ENCODE assay signal across 7 cellular contexts in the genomic region with DNA sequence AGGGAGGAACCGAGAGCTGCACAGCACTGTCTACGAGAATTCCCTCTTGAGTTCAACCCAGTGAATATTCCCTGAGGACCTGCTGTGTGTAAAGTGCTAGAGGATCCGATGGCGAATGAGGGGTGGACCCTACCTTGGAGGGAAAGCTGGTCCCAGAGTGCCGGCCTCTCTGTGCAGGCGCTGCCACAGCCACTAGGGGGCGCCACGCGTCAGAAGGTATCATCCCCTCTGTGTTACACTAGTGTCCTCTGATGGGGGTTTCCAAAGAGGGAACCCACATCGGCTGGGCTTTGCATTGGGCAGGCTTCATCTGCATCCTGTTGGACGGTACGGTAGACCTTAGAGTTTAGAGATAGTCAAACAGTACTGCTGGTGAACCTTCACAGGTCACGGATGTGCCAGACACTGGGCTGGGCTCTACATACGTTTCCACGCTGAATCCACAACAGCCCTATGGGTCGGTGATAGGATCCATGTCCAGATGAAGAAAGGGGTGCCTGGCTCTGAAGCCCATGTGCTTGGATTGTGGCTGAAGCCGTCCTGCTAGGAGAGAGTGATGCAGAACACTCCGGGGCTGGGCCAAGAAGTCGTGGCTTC. TPM values are rescaled to one million over a fixed set of nuclear protein-coding genes. Genes with fewer than 3 reads are reported as not detected.
DNase-seq lines count a peak whose midpoint lies in the region; ATAC-seq and TF ChIP-seq lines count a peak whose summit lies in the region.

No MANE protein-coding gene starts in this region.

- H3K27ac ChIP-seq in KMS-11, result no peak overlapping the region
- H3K27ac ChIP-seq in stomach, result no peak overlapping the region

- H3K4me3 ChIP-seq in KMS-11 (IDR thresholded peaks at IDR 0.05; ENCODE audit: insufficient read depth, low read depth, low read length) (no peak overlapping the region), stomach (no peak overlapping the region)

- DNase-seq in activated CD4-positive, alpha-beta T cell treated with anti-CD3 and anti-CD28 coated beads, Interleukin-2, amount 50 U/mL, for 48 hours, result peak; percentile 80 to 83
- DNase-seq in effector CD8-positive, alpha-beta T cell (lab: John Stamatoyannopoulos, UW), result peak; percentile 71
- DNase-seq in natural killer cell treated with Interleukin-12 subunit alpha and Interleukin-12 subunit beta and Interleukin-15 and Interleukin-18, amount 100 ng/mL, for 72 hours (ENCODE audit: low spot score), result peak; percentile 72
- peak; percentile 58 for DNase-seq in stomach

- no peaks in the 10 kb centered on the region for H3K27me3 Mint-ChIP-seq in natural killer cell treated with Interleukin-12 subunit alpha and Interleukin-12 subunit beta and Interleukin-15 and Interleukin-18, amount 100 ng/mL, for 72 hours

- no peak for TF ChIP-seq POLR2A in stomach (IDR thresholded peaks at IDR 0.05)

- H4K20me1 ChIP-seq in KMS-11 (ENCODE audit: insufficient read depth), result no peaks in the 10 kb centered on the region

- H3K9me3 ChIP-seq in stomach, result no peaks in the 10 kb centered on the region

- H3K9me3 Mint-ChIP-seq in natural killer cell treated with Interleukin-12 subunit alpha and Interleukin-12 subunit beta and Interleukin-15 and Interleukin-18, amount 100 ng/mL, for 72 hours, result no peaks in the 10 kb centered on the region

- H3K4me2 ChIP-seq in KMS-11, result no peak overlapping the region

- no peaks in the 10 kb centered on the region for H3K79me2 ChIP-seq in KMS-11 (ENCODE audit: insufficient read depth, low read depth)

- TF ChIP-seq EP300 in stomach (IDR thresholded peaks at IDR 0.05), result no peak

- no peak overlapping the region for H3K4me3 Mint-ChIP-seq in natural killer cell treated with Interleukin-12 subunit alpha and Interleukin-12 subunit beta and Interleukin-15 and Interleukin-18, amount 100 ng/mL, for 72 hours

- intact Hi-C loops in stomach (cut with DNase I; ENCODE audit: low total_unique reads), result no loop called here

- H3K9ac ChIP-seq in KMS-11, result no peak overlapping the region

- H3K27me3 ChIP-seq in KMS-11 (ENCODE audit: insufficient read depth, low read depth), result no peaks in the 10 kb centered on the region
- H3K27me3 ChIP-seq in stomach, result no peaks in the 10 kb centered on the region

- ATAC-seq in natural killer cell treated with Interleukin-12 subunit alpha and Interleukin-12 subunit beta and Interleukin-15 and Interleukin-18, amount 100 ng/mL, for 72 hours, result peak; percentile 63 to 77
- ATAC-seq in HG03095 (IDR thresholded peaks at IDR 0.05; ENCODE audit: unreplicated experiment), result no peak

- H3K4me1 Mint-ChIP-seq in natural killer cell treated with Interleukin-12 subunit alpha and Interleukin-12 subunit beta and Interleukin-15 and Interleukin-18, amount 100 ng/mL, for 72 hours (ENCODE audit: low read depth in 2 of 2), result peaks cover 16% of the 10 kb centered on the region in 2 donors

- 65 to 80% (median 69%) methylated on average over 16 to 19 of the region's 19 CpGs for WGBS in stomach, 5 donors

- peak overlapping the region; percentile 70 to 84 for H3K27ac Mint-ChIP-seq in natural killer cell treated with Interleukin-12 subunit alpha and Interleukin-12 subunit beta and Interleukin-15 and Interleukin-18, amount 100 ng/mL, for 72 hours

- no peaks in the 10 kb centered on the region for H3K4me1 ChIP-seq in KMS-11 (ENCODE audit: low read depth, poor library complexity, severe bottlenecking)
- no peaks in the 10 kb centered on the region for H3K4me1 ChIP-seq in stomach

- H2AFZ ChIP-seq in KMS-11 (ENCODE audit: low read depth), result no peak overlapping the region

- H3K36me3 Mint-ChIP-seq in natural killer cell treated with Interleukin-12 subunit alpha and Interleukin-12 subunit beta and Interleukin-15 and Interleukin-18, amount 100 ng/mL, for 72 hours, result peaks cover 10% of the 10 kb centered on the region

- no peaks in the 10 kb centered on the region for H3K36me3 ChIP-seq in KMS-11 (ENCODE audit: insufficient read depth)
- H3K36me3 ChIP-seq in stomach, result peaks cover 32 to 100% (median 100%) of the 10 kb centered on the region in 4 donors

- TF ChIP-seq CTCF in GM12873 (IDR thresholded peaks at IDR 0.05; ENCODE audit: insufficient read depth, low read depth, low read length, missing control alignments) (peak; percentile 95), KMS-11 (conservative IDR thresholded peaks at IDR 0.05; ENCODE audit: low read depth, low read length) (peak; percentile 93), stomach (IDR thresholded peaks at IDR 0.05) (peak in 5 of 7 experiments; percentile 24 to 81 (median 77))

RNA-seq across cellular contexts. Expression of gene COA5, which starts 39.0 kb away (rescaled TPM):
- total RNA-seq in natural killer cell treated with Interleukin-12 subunit alpha and Interleukin-12 subunit beta and Interleukin-15 and Interleukin-18, amount 100 ng/mL, for 72 hours, result 10 to 100 TPM; 16.6 to 21.4 TPM
- total RNA-seq in stomach, result 10 to 100 TPM in 4 of 5 donors, 1 to 10 TPM in 1; 1.2 to 60.6 (median 36.5) TPM
- 10 to 100 TPM; 28.9 to 46.7 (median 32.7) TPM for polyA plus RNA-seq in stomach

RNA-seq across cellular contexts. Expression of gene UNC50, which starts 39.1 kb away (rescaled TPM):
- total RNA-seq in natural killer cell treated with Interleukin-12 subunit alpha and Interleukin-12 subunit beta and Interleukin-15 and Interleukin-18, amount 100 ng/mL, for 72 hours, result 10 to 100 TPM; 29.6 to 31.8 TPM
- total RNA-seq in stomach, result 10 to 100 TPM; 10.3 to 71.4 (median 41.3) TPM
- polyA plus RNA-seq in stomach, result 10 to 100 TPM; 16.6 to 34.5 (median 20.7) TPM
